ENCODE assay signal across 10 cellular contexts in the genomic region with DNA sequence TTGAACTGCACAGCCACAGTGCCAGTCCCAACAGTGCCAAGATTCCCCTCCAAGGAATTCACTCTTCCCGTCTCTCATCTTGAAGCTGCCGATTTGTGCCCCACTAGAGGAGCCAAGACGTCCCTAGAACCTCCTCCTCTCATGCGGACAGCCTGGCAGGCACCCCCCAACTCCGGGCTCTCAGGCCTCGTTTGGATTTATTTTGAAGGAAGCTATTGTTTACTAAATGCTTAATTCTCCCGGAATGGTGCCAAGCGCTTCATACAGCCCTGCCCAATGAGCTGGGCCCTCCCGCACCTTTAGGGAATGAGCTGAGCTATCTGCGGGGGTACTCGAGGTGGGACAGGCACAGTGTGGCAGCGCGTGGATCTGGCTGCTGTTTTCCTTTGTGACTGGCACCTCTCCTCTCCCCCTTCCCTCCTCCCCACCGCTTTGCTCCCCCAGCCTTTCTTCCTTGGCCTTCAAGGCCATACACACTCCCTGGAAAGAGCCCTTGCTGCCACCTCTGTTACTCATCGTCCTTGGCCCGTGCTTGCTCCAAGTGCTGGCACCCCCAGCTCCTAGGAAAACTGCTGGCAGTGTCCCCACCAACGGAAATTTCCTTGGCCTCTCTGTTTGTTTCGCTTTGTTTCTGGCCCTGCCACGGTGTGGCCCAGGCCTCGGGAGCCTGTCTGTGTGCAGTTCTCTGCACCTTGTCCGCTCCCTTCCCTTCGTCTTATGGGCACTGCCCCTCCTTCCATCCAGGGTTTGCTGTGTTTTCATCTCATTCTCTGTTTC. TPM values are rescaled to one million over a fixed set of nuclear protein-coding genes. Genes with fewer than 3 reads are reported as not detected.
DNase-seq lines count a peak whose midpoint lies in the region; ATAC-seq and TF ChIP-seq lines count a peak whose summit lies in the region.
"Had no signal": no experiment of that assay in that cellular context is flagged by ENCODE, and none has a peak within 500 bp of the region (broad histone marks: within the 10 kb centered on the region; RNA-seq: fewer than 3 reads in every experiment).

No MANE protein-coding gene starts in this region.

- H3K9ac ChIP-seq in skeletal muscle satellite cell (ENCODE audit: low read depth, low read length) (peak overlapping the region; percentile 75), trophoblast cell (ENCODE audit: low read length) (no peak overlapping the region)

- H3K27ac ChIP-seq in ascending aorta = peak overlapping the region; percentile 86 to 87
- no peak overlapping the region for H3K27ac ChIP-seq in trophoblast cell (ENCODE audit: low read depth, low read length)

- ATAC-seq in GM19023 (IDR thresholded peaks at IDR 0.05; ENCODE audit: unreplicated experiment) = no peak

- no peak overlapping the region for H2BK120ac ChIP-seq in trophoblast cell (ENCODE audit: insufficient read depth, low read length, poor library complexity)

- no peak for TF ChIP-seq CTCF in ascending aorta (IDR thresholded peaks at IDR 0.05)

- no peak overlapping the region for H3K23ac ChIP-seq in trophoblast cell (ENCODE audit: low read length)

- H3K79me1 ChIP-seq in trophoblast cell (ENCODE audit: low read length) = no peaks in the 10 kb centered on the region

- H3K4me2 ChIP-seq in skeletal muscle satellite cell (ENCODE audit: low read length) (peak overlapping the region; percentile 77), trophoblast cell (ENCODE audit: low read length) (no peak overlapping the region)

- no peaks in the 10 kb centered on the region for H3K79me2 ChIP-seq in trophoblast cell (ENCODE audit: control insufficient read depth, insufficient read depth, low read length, poor library complexity)

- H3K14ac ChIP-seq in trophoblast cell (ENCODE audit: low read length) = no peak overlapping the region

- H3K9me3 ChIP-seq in ascending aorta (no peaks in the 10 kb centered on the region), skeletal muscle satellite cell (replicated peaks; ENCODE audit: low read length) (no peaks in the 10 kb centered on the region), trophoblast cell (ENCODE audit: insufficient read depth, low read depth, low read length) (peaks cover 6% of the 10 kb centered on the region)

- H3K4ac ChIP-seq in trophoblast cell (ENCODE audit: low read depth, low read length) = no peak overlapping the region

- H3K4me3 ChIP-seq in ascending aorta = peak overlapping the region; percentile 39 to 57
- H3K4me3 ChIP-seq in skeletal muscle satellite cell (ENCODE audit: low read length) = peak overlapping the region; percentile 64
- no peak overlapping the region for H3K4me3 ChIP-seq in trophoblast cell (ENCODE audit: low read depth, low read length)

- no peak overlapping the region for H2BK12ac ChIP-seq in trophoblast cell (ENCODE audit: low read length)

- H2AK5ac ChIP-seq in trophoblast cell (ENCODE audit: low read length) = no peak overlapping the region

- H3K36me3 ChIP-seq in ascending aorta (peaks cover 32 to 48% of the 10 kb centered on the region in 2 donors), skeletal muscle satellite cell (ENCODE audit: insufficient read depth, low read length) (peaks cover 14% of the 10 kb centered on the region), trophoblast cell (ENCODE audit: control insufficient read depth in 1 of 2, insufficient read depth in 2 of 2, low read length in 2 of 2) (peaks cover 56 to 57% of the 10 kb centered on the region in 2 experiments)

- H3K4me1 ChIP-seq in ascending aorta (peaks cover 2 to 15% of the 10 kb centered on the region in 2 donors), skeletal muscle satellite cell (ENCODE audit: control insufficient read depth, insufficient read depth, low read length) (peaks cover 18% of the 10 kb centered on the region), trophoblast cell (ENCODE audit: control insufficient read depth in 1 of 2, insufficient read depth in 2 of 2, low read length in 2 of 2) (no peaks in the 10 kb centered on the region)

- no peak overlapping the region for H4K12ac ChIP-seq in trophoblast cell (ENCODE audit: low read depth, low read length)

- no peak overlapping the region for H3K18ac ChIP-seq in trophoblast cell (ENCODE audit: low read length)

- no peak overlapping the region for H2AFZ ChIP-seq in trophoblast cell (ENCODE audit: insufficient read depth, low read length, poor library complexity)

- H4K8ac ChIP-seq in trophoblast cell (ENCODE audit: low read depth, low read length) = no peak overlapping the region

- no peak overlapping the region for H2BK5ac ChIP-seq in trophoblast cell (ENCODE audit: low read depth, low read length, poor library complexity)

- intact Hi-C loops in ascending aorta (cut with DNase I) = loop anchor here (2.0 kb wide), 1 partner anchor 50 kb away; the partner anchor contains the start of gene CDR2

- DNase-seq in Daoy (ENCODE audit: low read depth) (peak; percentile 23), ascending aorta (ENCODE audit: low spot score in 2 of 2) (peak; percentile 34 to 90), iris pigment epithelial cell (ENCODE audit: low read depth) (peak; percentile 26), trophoblast cell (no peak), COR-L47 (lab: John Stamatoyannopoulos, UW) (no peak), T-helper 9 cell (no peak)
- DNase-seq: GDM1, NCI-H774 had no signal

- H3K27me3 ChIP-seq in ascending aorta (no peaks in the 10 kb centered on the region), skeletal muscle satellite cell (ENCODE audit: control insufficient read depth, insufficient read depth, low read length) (no peaks in the 10 kb centered on the region), trophoblast cell (ENCODE audit: insufficient read depth, low read length) (no peaks in the 10 kb centered on the region)

- H4K91ac ChIP-seq in trophoblast cell (ENCODE audit: low read depth, low read length) = no peak overlapping the region

- WGBS in trophoblast cell (ENCODE audit: extremely low coverage, insufficient coverage, insufficient read length) = no CpG with 5 or more reads among the region's 22 CpGs

RNA-seq across cellular contexts. Expression of gene CDR2, which starts 49.9 kb away (rescaled TPM):
- total RNA-seq in Daoy (2014; rRNA removed; shearing (Covaris generic)) = 17.1 and 22.9 TPM in 2 replicates
- total RNA-seq in ascending aorta = 36.3 TPM
- 16.4 and 26.1 TPM in 2 replicates for total RNA-seq in skeletal muscle satellite cell (2012; rRNA removed)
- 28.9 and 29.8 TPM in 2 replicates for polyA plus RNA-seq in trophoblast cell (2013)

Comparison
In these comparisons a context has a peak if more than half of its experiments do, and no peak if none do; other contexts are left out.
1. DNase-seq: peak in Daoy (single experiment), ascending aorta (2 of 2) and iris pigment epithelial cell (single experiment); none in trophoblast cell (0 of 2), COR-L47 (single experiment) and T-helper 9 cell (single experiment).